1 cellular context compared by ENCODE assay signal in the genomic region with DNA sequence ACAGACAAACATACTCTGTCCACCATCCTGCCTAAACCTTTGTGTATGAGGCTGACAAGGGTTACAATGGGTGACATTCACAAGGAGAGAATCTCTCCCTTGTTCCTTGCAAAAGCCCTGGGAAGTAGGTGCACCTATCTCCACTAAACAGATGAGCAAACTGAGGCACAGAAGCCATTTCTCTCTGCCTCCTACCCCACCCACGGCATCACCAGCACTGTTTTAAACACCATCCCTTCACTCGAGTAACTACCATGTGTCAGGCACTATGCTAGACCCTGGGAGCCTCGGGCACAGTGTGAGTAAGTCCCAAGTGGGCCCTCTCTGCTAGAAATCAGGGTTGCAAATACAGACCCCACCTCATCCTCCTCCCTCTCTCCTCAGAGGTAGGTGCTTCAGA.
TF ChIP-seq lines count a peak whose summit lies in the region.

No MANE protein-coding gene starts in this region.

TF ChIP-seq in endothelial cell of umbilical vein, 7 proteins besides CTCF, POLR2A, EP300 and RAD21 (continued from another document):
- no peak for TF ChIP-seq FOS (IDR thresholded peaks at IDR 0.05; ENCODE audit: borderline replicate concordance, insufficient read depth, low read length)
- TF ChIP-seq GATA2 (IDR thresholded peaks at IDR 0.05; ENCODE audit: insufficient read depth, insufficient read length, low read depth, low read length), result no peak
